ENCODE assay signal across 1 cellular context in genomic region chr14:75437201-75438143, GRCh38.
TF ChIP-seq lines count a peak whose summit lies in the region.

No MANE protein-coding gene starts in this region.

TF ChIP-seq in GM23338, 12 proteins besides CTCF, POLR2A, EP300 and RAD21 (continued from another document):
- TF ChIP-seq, protein P1, sequence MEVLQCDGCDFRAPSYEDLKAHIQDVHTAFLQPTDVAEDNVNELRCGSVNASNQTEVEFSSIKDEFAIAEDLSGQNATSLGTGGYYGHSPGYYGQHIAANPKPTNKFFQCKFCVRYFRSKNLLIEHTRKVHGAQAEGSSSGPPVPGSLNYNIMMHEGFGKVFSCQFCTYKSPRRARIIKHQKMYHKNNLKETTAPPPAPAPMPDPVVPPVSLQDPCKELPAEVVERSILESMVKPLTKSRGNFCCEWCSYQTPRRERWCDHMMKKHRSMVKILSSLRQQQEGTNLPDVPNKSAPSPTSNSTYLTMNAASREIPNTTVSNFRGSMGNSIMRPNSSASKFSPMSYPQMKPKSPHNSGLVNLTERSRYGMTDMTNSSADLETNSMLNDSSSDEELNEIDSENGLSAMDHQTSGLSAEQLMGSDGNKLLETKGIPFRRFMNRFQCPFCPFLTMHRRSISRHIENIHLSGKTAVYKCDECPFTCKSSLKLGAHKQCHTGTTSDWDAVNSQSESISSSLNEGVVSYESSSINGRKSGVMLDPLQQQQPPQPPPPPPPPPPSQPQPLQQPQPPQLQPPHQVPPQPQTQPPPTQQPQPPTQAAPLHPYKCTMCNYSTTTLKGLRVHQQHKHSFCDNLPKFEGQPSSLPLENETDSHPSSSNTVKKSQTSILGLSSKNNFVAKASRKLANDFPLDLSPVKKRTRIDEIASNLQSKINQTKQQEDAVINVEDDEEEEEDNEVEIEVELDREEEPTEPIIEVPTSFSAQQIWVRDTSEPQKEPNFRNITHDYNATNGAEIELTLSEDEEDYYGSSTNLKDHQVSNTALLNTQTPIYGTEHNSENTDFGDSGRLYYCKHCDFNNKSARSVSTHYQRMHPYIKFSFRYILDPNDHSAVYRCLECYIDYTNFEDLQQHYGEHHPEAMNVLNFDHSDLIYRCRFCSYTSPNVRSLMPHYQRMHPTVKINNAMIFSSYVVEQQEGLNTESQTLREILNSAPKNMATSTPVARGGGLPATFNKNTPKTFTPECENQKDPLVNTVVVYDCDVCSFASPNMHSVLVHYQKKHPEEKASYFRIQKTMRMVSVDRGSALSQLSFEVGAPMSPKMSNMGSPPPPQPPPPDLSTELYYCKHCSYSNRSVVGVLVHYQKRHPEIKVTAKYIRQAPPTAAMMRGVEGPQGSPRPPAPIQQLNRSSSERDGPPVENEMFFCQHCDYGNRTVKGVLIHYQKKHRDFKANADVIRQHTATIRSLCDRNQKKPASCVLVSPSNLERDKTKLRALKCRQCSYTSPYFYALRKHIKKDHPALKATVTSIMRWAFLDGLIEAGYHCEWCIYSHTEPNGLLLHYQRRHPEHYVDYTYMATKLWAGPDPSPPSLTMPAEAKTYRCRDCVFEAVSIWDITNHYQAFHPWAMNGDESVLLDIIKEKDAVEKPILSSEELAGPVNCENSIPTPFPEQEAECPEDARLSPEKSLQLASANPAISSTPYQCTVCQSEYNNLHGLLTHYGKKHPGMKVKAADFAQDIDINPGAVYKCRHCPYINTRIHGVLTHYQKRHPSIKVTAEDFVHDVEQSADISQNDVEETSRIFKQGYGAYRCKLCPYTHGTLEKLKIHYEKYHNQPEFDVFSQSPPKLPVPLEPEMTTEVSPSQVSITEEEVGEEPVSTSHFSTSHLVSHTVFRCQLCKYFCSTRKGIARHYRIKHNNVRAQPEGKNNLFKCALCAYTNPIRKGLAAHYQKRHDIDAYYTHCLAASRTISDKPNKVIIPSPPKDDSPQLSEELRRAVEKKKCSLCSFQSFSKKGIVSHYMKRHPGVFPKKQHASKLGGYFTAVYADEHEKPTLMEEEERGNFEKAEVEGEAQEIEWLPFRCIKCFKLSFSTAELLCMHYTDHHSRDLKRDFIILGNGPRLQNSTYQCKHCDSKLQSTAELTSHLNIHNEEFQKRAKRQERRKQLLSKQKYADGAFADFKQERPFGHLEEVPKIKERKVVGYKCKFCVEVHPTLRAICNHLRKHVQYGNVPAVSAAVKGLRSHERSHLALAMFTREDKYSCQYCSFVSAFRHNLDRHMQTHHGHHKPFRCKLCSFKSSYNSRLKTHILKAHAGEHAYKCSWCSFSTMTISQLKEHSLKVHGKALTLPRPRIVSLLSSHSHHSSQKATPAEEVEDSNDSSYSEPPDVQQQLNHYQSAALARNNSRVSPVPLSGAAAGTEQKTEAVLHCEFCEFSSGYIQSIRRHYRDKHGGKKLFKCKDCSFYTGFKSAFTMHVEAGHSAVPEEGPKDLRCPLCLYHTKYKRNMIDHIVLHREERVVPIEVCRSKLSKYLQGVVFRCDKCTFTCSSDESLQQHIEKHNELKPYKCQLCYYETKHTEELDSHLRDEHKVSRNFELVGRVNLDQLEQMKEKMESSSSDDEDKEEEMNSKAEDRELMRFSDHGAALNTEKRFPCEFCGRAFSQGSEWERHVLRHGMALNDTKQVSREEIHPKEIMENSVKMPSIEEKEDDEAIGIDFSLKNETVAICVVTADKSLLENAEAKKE (CRISPR knock-in tag; IDR thresholded peaks at IDR 0.05), result no peak
- TF ChIP-seq STAT1 (IDR thresholded peaks at IDR 0.05; ENCODE audit: unreplicated experiment), result no peak
- TF ChIP-seq JUNB (IDR thresholded peaks at IDR 0.05; ENCODE audit: unreplicated experiment), result no peak
